In genomic region chr11:47950396-47950795, GRCh38 we compare ENCODE assay signal across 2 cellular contexts.
TF ChIP-seq lines count a peak whose summit lies in the region.

No MANE protein-coding gene starts in this region.

TF ChIP-seq in GM23338, 12 proteins besides CTCF, POLR2A, EP300 and RAD21:
- no peak for TF ChIP-seq REST (IDR thresholded peaks at IDR 0.05; ENCODE audit: unreplicated experiment)
- TF ChIP-seq EZH2 (IDR thresholded peaks at IDR 0.05; ENCODE audit: low read depth, unreplicated experiment) = no peak
- TF ChIP-seq ZNF114 (CRISPR knock-in tag; IDR thresholded peaks at IDR 0.05) = no peak

TF ChIP-seq in GM12878, 131 proteins besides CTCF, POLR2A, EP300 and RAD21 (continued from another document):
- TF ChIP-seq E4F1 (IDR thresholded peaks at IDR 0.05; ENCODE audit: borderline replicate concordance, partially characterized antibody) (no peak), ZNF384 (IDR thresholded peaks at IDR 0.05; ENCODE audit: borderline replicate concordance, low read depth, low read length) (0 out of 2 replicates have a peak, but pooled peaks have one; percentile 16), SP1 (IDR thresholded peaks at IDR 0.05; ENCODE audit: low read depth, low read length) (no peak), SPI1 (IDR thresholded peaks at IDR 0.05; ENCODE audit: borderline replicate concordance, insufficient read depth, low read depth, low read length) (peak; percentile 50; the same call in 1 of the 2 replicates), CREM (IDR thresholded peaks at IDR 0.05; ENCODE audit: low read depth) (0 out of 2 replicates have a peak, but pooled peaks have one; percentile 25), RBBP5 (conservative IDR thresholded peaks at IDR 0.05) (no peak), ZNF592 (IDR thresholded peaks at IDR 0.05) (no peak), CBX5 (IDR thresholded peaks at IDR 0.05; ENCODE audit: low read depth) (no peak), MAX (IDR thresholded peaks at IDR 0.05; ENCODE audit: low read depth, low read length) (no peak)
